11 cellular contexts compared by ENCODE assay signal in genomic region chr19:48794291-48794690, GRCh38. TPM values are rescaled to one million over a fixed set of nuclear protein-coding genes. Genes with fewer than 3 reads are reported as not detected.
DNase-seq lines count a peak whose midpoint lies in the region; ATAC-seq lines count a peak whose summit lies in the region.
"Had no signal": no experiment of that assay in that cellular context is flagged by ENCODE, and none has a peak within 500 bp of the region (broad histone marks: within the 10 kb centered on the region; RNA-seq: fewer than 3 reads in every experiment).

No MANE protein-coding gene starts in this region.

- no peak overlapping the region for H2BK5ac ChIP-seq in mesendoderm (ENCODE audit: low read length)

- no peak overlapping the region for H2AK5ac ChIP-seq in mesendoderm (ENCODE audit: low read length)

- WGBS in mesendoderm (ENCODE audit: extremely low coverage, insufficient coverage, low lambda C conversion rate), result no CpG with 5 or more reads among the region's 6 CpGs

- no peaks in the 10 kb centered on the region for H3K79me2 ChIP-seq in mesendoderm (ENCODE audit: control insufficient read depth, insufficient read depth, low read length)

- no peak overlapping the region for H3K23ac ChIP-seq in mesendoderm (ENCODE audit: low read length)

- CTCF ChIA-PET in activated CD4-positive, alpha-beta T cell treated with anti-CD3 and anti-CD28 coated beads for 36 hours (lab: Charles Lee), result interaction anchor here (0.6 to 3.5 kb wide), 8 partner anchors 34 to 200 kb away, joined by 3 to 44 read pairs (median 9); partner anchors contain the start of genes HSD17B14 and RUVBL2

- DNase-seq in activated CD4-positive, alpha-beta T cell treated with anti-CD3 and anti-CD28 coated beads for 36 hours, result no peak
- DNase-seq in activated CD4-positive, alpha-beta T cell treated with anti-CD3 and anti-CD28 coated beads for 1 hour, result no peak
- no peak for DNase-seq in activated T-helper 2 cell treated with anti-CD3 and anti-CD28 coated beads, Interferon-gamma antibody, Interleukin-2, Interleukin-4, amounts not matched to agents 10 μg/mL and 5 μg/mL and 100 μg/mL, durations not matched to agents 14 hours and 24 hours and 36 hours (ENCODE audit: low spot score)
- DNase-seq in mesendoderm, result no peak
- no peak for DNase-seq in stimulated activated naive CD8-positive, alpha-beta T cell treated with anti-CD3 and anti-CD28 coated beads, Interleukin-15, amount 100 ng/mL, for 72 hours
- no peak for DNase-seq in NCI-H774 (lab: John Stamatoyannopoulos, UW)
- DNase-seq: GF-D8; GOT3; stimulated activated CD4-positive, alpha-beta T cell treated with anti-CD3 and anti-CD28 coated beads, Interleukin-4, amount 100 ng/mL, for 24 hours had no signal

- no peaks in the 10 kb centered on the region for H3K27me3 Mint-ChIP-seq in activated CD4-positive, alpha-beta T cell treated with anti-CD3 and anti-CD28 coated beads for 36 hours
- H3K27me3 Mint-ChIP-seq in activated T-helper 2 cell treated with anti-CD3 and anti-CD28 coated beads, Interferon-gamma antibody, Interleukin-2, Interleukin-4, amounts not matched to agents 10 μg/mL and 5 μg/mL and 100 μg/mL, durations not matched to agents 14 hours and 24 hours and 36 hours (ENCODE audit: low read depth), result no peaks in the 10 kb centered on the region
- H3K27me3 Mint-ChIP-seq in stimulated activated naive CD8-positive, alpha-beta T cell treated with anti-CD3 and anti-CD28 coated beads, Interleukin-15, amount 100 ng/mL, for 72 hours, result no peaks in the 10 kb centered on the region

- H2BK15ac ChIP-seq in mesendoderm (replicated peaks; ENCODE audit: low read depth), result no peak overlapping the region

- H4K8ac ChIP-seq in mesendoderm (ENCODE audit: low read depth, low read length), result no peak overlapping the region

- H3K36me3 Mint-ChIP-seq in activated CD4-positive, alpha-beta T cell treated with anti-CD3 and anti-CD28 coated beads for 36 hours (ENCODE audit: low read depth), result peaks cover 4% of the 10 kb centered on the region
- H3K36me3 Mint-ChIP-seq in activated T-helper 2 cell treated with anti-CD3 and anti-CD28 coated beads, Interferon-gamma antibody, Interleukin-2, Interleukin-4, amounts not matched to agents 10 μg/mL and 5 μg/mL and 100 μg/mL, durations not matched to agents 14 hours and 24 hours and 36 hours (ENCODE audit: low read depth), result no peaks in the 10 kb centered on the region

- H3K9me3 Mint-ChIP-seq in activated CD4-positive, alpha-beta T cell treated with anti-CD3 and anti-CD28 coated beads for 36 hours (ENCODE audit: low read depth), result no peaks in the 10 kb centered on the region
- H3K9me3 Mint-ChIP-seq in activated T-helper 2 cell treated with anti-CD3 and anti-CD28 coated beads, Interferon-gamma antibody, Interleukin-2, Interleukin-4, amounts not matched to agents 10 μg/mL and 5 μg/mL and 100 μg/mL, durations not matched to agents 14 hours and 24 hours and 36 hours, result no peaks in the 10 kb centered on the region
- no peaks in the 10 kb centered on the region for H3K9me3 Mint-ChIP-seq in stimulated activated naive CD8-positive, alpha-beta T cell treated with anti-CD3 and anti-CD28 coated beads, Interleukin-15, amount 100 ng/mL, for 72 hours

- H3K79me1 ChIP-seq in mesendoderm (ENCODE audit: low read length), result no peaks in the 10 kb centered on the region

- peaks cover 2% of the 10 kb centered on the region for H3K4me1 ChIP-seq in mesendoderm (ENCODE audit: control insufficient read depth, low read depth, low read length)

- no peaks in the 10 kb centered on the region for H3K36me3 ChIP-seq in mesendoderm (ENCODE audit: control insufficient read depth, insufficient read depth, low read length)

- no peak overlapping the region for H4K5ac ChIP-seq in mesendoderm (ENCODE audit: low read length)

- peak overlapping the region; percentile 70 for H3K4me3 Mint-ChIP-seq in activated CD4-positive, alpha-beta T cell treated with anti-CD3 and anti-CD28 coated beads for 36 hours
- H3K4me3 Mint-ChIP-seq in activated T-helper 2 cell treated with anti-CD3 and anti-CD28 coated beads, Interferon-gamma antibody, Interleukin-2, Interleukin-4, amounts not matched to agents 10 μg/mL and 5 μg/mL and 100 μg/mL, durations not matched to agents 14 hours and 24 hours and 36 hours (ENCODE audit: low read depth), result peak overlapping the region; percentile 65
- peak overlapping the region; percentile 91 to 93 for H3K4me3 Mint-ChIP-seq in stimulated activated naive CD8-positive, alpha-beta T cell treated with anti-CD3 and anti-CD28 coated beads, Interleukin-15, amount 100 ng/mL, for 72 hours

- H3K27ac ChIP-seq in mesendoderm (ENCODE audit: low read depth, low read length), result no peak overlapping the region

- H3K9ac ChIP-seq in mesendoderm (ENCODE audit: low read length), result no peak overlapping the region

- no peaks in the 10 kb centered on the region for H3K27me3 ChIP-seq in mesendoderm (ENCODE audit: insufficient read depth, low read length, poor library complexity)

- peak overlapping the region; percentile 39 for H3K56ac ChIP-seq in mesendoderm (ENCODE audit: low read length)

- H2BK120ac ChIP-seq in mesendoderm (ENCODE audit: low read depth, low read length), result no peak overlapping the region

- H3K4ac ChIP-seq in mesendoderm (ENCODE audit: low read depth, low read length), result no peak overlapping the region

- H3K4me1 Mint-ChIP-seq in activated CD4-positive, alpha-beta T cell treated with anti-CD3 and anti-CD28 coated beads for 36 hours, result peaks cover 7% of the 10 kb centered on the region
- peaks cover 5% of the 10 kb centered on the region for H3K4me1 Mint-ChIP-seq in activated T-helper 2 cell treated with anti-CD3 and anti-CD28 coated beads, Interferon-gamma antibody, Interleukin-2, Interleukin-4, amounts not matched to agents 10 μg/mL and 5 μg/mL and 100 μg/mL, durations not matched to agents 14 hours and 24 hours and 36 hours (ENCODE audit: low read depth)
- H3K4me1 Mint-ChIP-seq in stimulated activated naive CD8-positive, alpha-beta T cell treated with anti-CD3 and anti-CD28 coated beads, Interleukin-15, amount 100 ng/mL, for 72 hours, result peaks cover 16% of the 10 kb centered on the region

- no peak for ATAC-seq in activated CD4-positive, alpha-beta T cell treated with anti-CD3 and anti-CD28 coated beads for 36 hours
- no peak for ATAC-seq in stimulated activated naive CD8-positive, alpha-beta T cell treated with anti-CD3 and anti-CD28 coated beads, Interleukin-15, amount 100 ng/mL, for 72 hours
- ATAC-seq in HG03196 (IDR thresholded peaks at IDR 0.05; ENCODE audit: unreplicated experiment) (no peak), GM19467 (IDR thresholded peaks at IDR 0.05; ENCODE audit: unreplicated experiment) (no peak)

- no peak overlapping the region for H3K27ac Mint-ChIP-seq in activated CD4-positive, alpha-beta T cell treated with anti-CD3 and anti-CD28 coated beads for 36 hours
- H3K27ac Mint-ChIP-seq in activated T-helper 2 cell treated with anti-CD3 and anti-CD28 coated beads, Interferon-gamma antibody, Interleukin-2, Interleukin-4, amounts not matched to agents 10 μg/mL and 5 μg/mL and 100 μg/mL, durations not matched to agents 14 hours and 24 hours and 36 hours, result peak overlapping the region; percentile 55
- H3K27ac Mint-ChIP-seq in stimulated activated naive CD8-positive, alpha-beta T cell treated with anti-CD3 and anti-CD28 coated beads, Interleukin-15, amount 100 ng/mL, for 72 hours, result no peak overlapping the region

- intact Hi-C loops in activated CD4-positive, alpha-beta T cell treated with anti-CD3 and anti-CD28 coated beads for 36 hours (cut with DNase I, micrococcal nuclease), result no loop called here
- intact Hi-C loops in activated T-helper 2 cell treated with anti-CD3 and anti-CD28 coated beads, Interferon-gamma antibody, Interleukin-2, Interleukin-4, amounts not matched to agents 10 μg/mL and 5 μg/mL and 100 μg/mL, durations not matched to agents 14 hours and 24 hours and 36 hours (cut with micrococcal nuclease), result loop anchor here (2.0 kb wide), 1 partner anchor 171 kb away; the partner anchor contains the start of gene FTL

- no peak overlapping the region for H3K4me3 ChIP-seq in mesendoderm (ENCODE audit: low read length)

- POLR2A ChIA-PET in activated CD4-positive, alpha-beta T cell treated with anti-CD3 and anti-CD28 coated beads for 36 hours (lab: Charles Lee), result no interaction called here

- no peak overlapping the region for H3K18ac ChIP-seq in mesendoderm (ENCODE audit: low read length)

- no peak overlapping the region for H3K4me2 ChIP-seq in mesendoderm (ENCODE audit: low read length)

RNA-seq across cellular contexts. Expression of gene BCAT2, which starts 16.5 kb away (rescaled TPM):
- 10 to 100 TPM; 65.9 to 70.3 TPM for total RNA-seq in activated CD4-positive, alpha-beta T cell treated with anti-CD3 and anti-CD28 coated beads for 36 hours
- total RNA-seq in activated T-helper 2 cell treated with anti-CD3 and anti-CD28 coated beads, Interferon-gamma antibody, Interleukin-2, Interleukin-4, amounts not matched to agents 10 μg/mL and 5 μg/mL and 100 μg/mL, durations not matched to agents 14 hours and 24 hours and 36 hours, result 87.9 and 88.9 TPM in 2 replicates
- polyA plus RNA-seq in mesendoderm (2013, experiment 1 of 2), result 9.1 TPM
- 10.4 TPM for polyA plus RNA-seq in mesendoderm (2013, experiment 2 of 2)

RNA-seq across cellular contexts. Expression of gene FGF21, which starts 39.0 kb away (rescaled TPM):
- not detected for total RNA-seq in activated CD4-positive, alpha-beta T cell treated with anti-CD3 and anti-CD28 coated beads for 36 hours
- total RNA-seq in activated T-helper 2 cell treated with anti-CD3 and anti-CD28 coated beads, Interferon-gamma antibody, Interleukin-2, Interleukin-4, amounts not matched to agents 10 μg/mL and 5 μg/mL and 100 μg/mL, durations not matched to agents 14 hours and 24 hours and 36 hours, result not detected in 2 replicates
- polyA plus RNA-seq in mesendoderm (2013, experiment 1 of 2), result 0.46 TPM
- polyA plus RNA-seq in mesendoderm (2013, experiment 2 of 2), result 0.48 TPM

RNA-seq across cellular contexts. Expression of gene FUT1, which starts 41.9 kb away (rescaled TPM):
- under 1 TPM; 0.23 to 0.32 TPM for total RNA-seq in activated CD4-positive, alpha-beta T cell treated with anti-CD3 and anti-CD28 coated beads for 36 hours
- total RNA-seq in activated T-helper 2 cell treated with anti-CD3 and anti-CD28 coated beads, Interferon-gamma antibody, Interleukin-2, Interleukin-4, amounts not matched to agents 10 μg/mL and 5 μg/mL and 100 μg/mL, durations not matched to agents 14 hours and 24 hours and 36 hours, result 0.27 and 0.64 TPM in 2 replicates
- 3.4 TPM for polyA plus RNA-seq in mesendoderm (2013, experiment 1 of 2)
- polyA plus RNA-seq in mesendoderm (2013, experiment 2 of 2), result 3.4 TPM

RNA-seq across cellular contexts. Expression of gene HSD17B14, which starts 42.0 kb away (rescaled TPM):
- total RNA-seq in activated CD4-positive, alpha-beta T cell treated with anti-CD3 and anti-CD28 coated beads for 36 hours, result under 1 TPM; 0.21 to 0.83 TPM
- total RNA-seq in activated T-helper 2 cell treated with anti-CD3 and anti-CD28 coated beads, Interferon-gamma antibody, Interleukin-2, Interleukin-4, amounts not matched to agents 10 μg/mL and 5 μg/mL and 100 μg/mL, durations not matched to agents 14 hours and 24 hours and 36 hours, result 0.57 and 0.89 TPM in 2 replicates
- polyA plus RNA-seq in mesendoderm (2013, experiment 1 of 2), result 1.5 TPM
- 1.2 TPM for polyA plus RNA-seq in mesendoderm (2013, experiment 2 of 2)

RNA-seq across cellular contexts. Expression of gene IZUMO1, which starts 47.6 kb away (rescaled TPM):
- not detected for total RNA-seq in activated CD4-positive, alpha-beta T cell treated with anti-CD3 and anti-CD28 coated beads for 36 hours
- 0.21 TPM in 1 of 2 replicates, not detected in the other for total RNA-seq in activated T-helper 2 cell treated with anti-CD3 and anti-CD28 coated beads, Interferon-gamma antibody, Interleukin-2, Interleukin-4, amounts not matched to agents 10 μg/mL and 5 μg/mL and 100 μg/mL, durations not matched to agents 14 hours and 24 hours and 36 hours
- polyA plus RNA-seq in mesendoderm (2013, experiment 1 of 2), result 0.45 TPM
- 0.24 TPM for polyA plus RNA-seq in mesendoderm (2013, experiment 2 of 2)
